In the genomic region with DNA sequence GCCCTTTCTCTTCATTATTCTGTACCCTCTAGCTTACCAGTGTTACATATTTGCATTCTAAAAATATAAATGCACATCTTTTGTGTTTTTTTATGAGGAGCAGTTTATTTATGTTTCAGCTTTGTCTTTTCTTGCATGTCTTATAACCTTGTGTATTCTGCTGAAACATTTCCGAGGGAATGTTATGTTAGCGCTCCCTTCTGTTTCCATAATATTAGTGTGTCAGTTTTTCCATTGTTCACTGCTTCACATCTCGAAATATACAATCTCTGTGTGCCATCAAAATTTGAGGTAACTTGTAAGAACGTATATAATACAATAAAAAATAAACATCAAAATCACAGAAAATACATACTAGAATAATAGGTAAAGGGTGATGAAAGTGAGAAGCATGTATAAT, we compare ENCODE assay signal across 27 cellular contexts.
"Had no signal": no experiment of that assay in that cellular context is flagged by ENCODE, and none has a peak within 500 bp of the region (broad histone marks: within the 10 kb centered on the region; RNA-seq: fewer than 3 reads in every experiment).

No MANE protein-coding gene starts in this region.

- DNase-seq: activated CD4-positive, alpha-beta memory T cell treated with anti-CD3 and anti-CD28 coated beads, Interleukin-2, amount 10 ng/mL, durations not matched to agents 7 days and 5 days; activated CD4-positive, alpha-beta T cell treated with anti-CD3 and anti-CD28 coated beads for 1 hour; activated CD4-positive, alpha-beta T cell treated with anti-CD3 and anti-CD28 coated beads for 4 hours; activated CD4-positive, alpha-beta T cell treated with anti-CD3 and anti-CD28 coated beads, Interleukin-2, amount 10 ng/mL, durations not matched to agents 7 days and 5 days; activated CD4-positive, alpha-beta T cell treated with anti-CD3 and anti-CD28 coated beads, Interleukin-2, amount 50 U/mL, for 4 hours; activated CD8-positive, alpha-beta memory T cell treated with anti-CD3 and anti-CD28 coated beads, Interleukin-2, amount 50 U/mL, for 48 hours; activated gamma-delta T cell; activated naive CD4-positive, alpha-beta T cell; activated naive CD4-positive, alpha-beta T cell treated with anti-CD3 and anti-CD28 coated beads, Interleukin-2, amount 10 ng/mL, durations not matched to agents 7 days and 5 days; activated naive CD8-positive, alpha-beta T cell treated with anti-CD3 and anti-CD28 coated beads, Interleukin-2, amount 10 ng/mL, durations not matched to agents 7 days and 5 days; activated T-cell treated with anti-CD3 and anti-CD28 coated beads for 4 hours; activated T-cell treated with anti-CD3 and anti-CD28 coated beads, Interleukin-2, amount 50 U/mL, for 24 hours; activated T-cell treated with anti-CD3 and anti-CD28 coated beads, Interleukin-2, amount 50 U/mL, for 72 hours; brain microvascular endothelial cell; caudate nucleus; effector CD8-positive, alpha-beta T cell; foreskin melanocyte; heart right ventricle; T-helper 2 cell had no signal

- H3K9me3 Mint-ChIP-seq: activated CD4-positive, alpha-beta memory T cell treated with anti-CD3 and anti-CD28 coated beads, Interleukin-2, amount 10 ng/mL, durations not matched to agents 7 days and 5 days; activated CD4-positive, alpha-beta T cell treated with anti-CD3 and anti-CD28 coated beads, Interleukin-2, amount 10 ng/mL, durations not matched to agents 7 days and 5 days; activated naive CD4-positive, alpha-beta T cell treated with anti-CD3 and anti-CD28 coated beads, Interleukin-2, amount 10 ng/mL, durations not matched to agents 7 days and 5 days; activated naive CD4-positive, alpha-beta T cell treated with anti-CD3 and anti-CD28 coated beads, Interleukin-2, amount 50 U/mL, for 72 hours; activated naive CD8-positive, alpha-beta T cell treated with anti-CD3 and anti-CD28 coated beads, Interleukin-2, amount 10 ng/mL, durations not matched to agents 7 days and 5 days; activated T-cell treated with anti-CD3 and anti-CD28 coated beads, Interleukin-2, amount 50 U/mL, for 24 hours; activated T-cell treated with anti-CD3 and anti-CD28 coated beads, Interleukin-2, amount 50 U/mL, for 72 hours; dendritic cell treated with granulocyte-macrophage colony-stimulating factor and Interleukin-4, amounts not matched to agents 40 ng/mL and 50 ng/mL, for 4 days; WTC11 had no signal

- FAIRE-seq: bronchial epithelial cell, endometrium, TTC549 had no signal

- H3K36me3 Mint-ChIP-seq: activated naive CD4-positive, alpha-beta T cell treated with anti-CD3 and anti-CD28 coated beads, Interleukin-2, amount 10 ng/mL, durations not matched to agents 7 days and 5 days; activated naive CD4-positive, alpha-beta T cell treated with anti-CD3 and anti-CD28 coated beads, Interleukin-2, amount 50 U/mL, for 72 hours; WTC11 had no signal

- H3K27ac Mint-ChIP-seq: activated CD4-positive, alpha-beta memory T cell treated with anti-CD3 and anti-CD28 coated beads, Interleukin-2, amount 10 ng/mL, durations not matched to agents 7 days and 5 days; activated CD4-positive, alpha-beta T cell treated with anti-CD3 and anti-CD28 coated beads, Interleukin-2, amount 10 ng/mL, durations not matched to agents 7 days and 5 days; activated naive CD4-positive, alpha-beta T cell treated with anti-CD3 and anti-CD28 coated beads, Interleukin-2, amount 10 ng/mL, durations not matched to agents 7 days and 5 days; activated naive CD4-positive, alpha-beta T cell treated with anti-CD3 and anti-CD28 coated beads, Interleukin-2, amount 50 U/mL, for 72 hours; activated naive CD8-positive, alpha-beta T cell treated with anti-CD3 and anti-CD28 coated beads, Interleukin-2, amount 10 ng/mL, durations not matched to agents 7 days and 5 days; activated T-cell treated with anti-CD3 and anti-CD28 coated beads, Interleukin-2, amount 50 U/mL, for 24 hours; activated T-cell treated with anti-CD3 and anti-CD28 coated beads, Interleukin-2, amount 50 U/mL, for 72 hours; dendritic cell treated with granulocyte-macrophage colony-stimulating factor and Interleukin-4, amounts not matched to agents 40 ng/mL and 50 ng/mL, for 4 days; WTC11 had no signal

- H3K4me3 Mint-ChIP-seq: activated CD4-positive, alpha-beta memory T cell treated with anti-CD3 and anti-CD28 coated beads, Interleukin-2, amount 10 ng/mL, durations not matched to agents 7 days and 5 days; activated CD4-positive, alpha-beta T cell treated with anti-CD3 and anti-CD28 coated beads, Interleukin-2, amount 10 ng/mL, durations not matched to agents 7 days and 5 days; activated naive CD4-positive, alpha-beta T cell treated with anti-CD3 and anti-CD28 coated beads, Interleukin-2, amount 10 ng/mL, durations not matched to agents 7 days and 5 days; activated naive CD8-positive, alpha-beta T cell treated with anti-CD3 and anti-CD28 coated beads, Interleukin-2, amount 10 ng/mL, durations not matched to agents 7 days and 5 days; activated T-cell treated with anti-CD3 and anti-CD28 coated beads, Interleukin-2, amount 50 U/mL, for 24 hours; activated T-cell treated with anti-CD3 and anti-CD28 coated beads, Interleukin-2, amount 50 U/mL, for 72 hours; dendritic cell treated with granulocyte-macrophage colony-stimulating factor and Interleukin-4, amounts not matched to agents 40 ng/mL and 50 ng/mL, for 4 days; WTC11 had no signal

- ATAC-seq: activated naive CD4-positive, alpha-beta T cell treated with anti-CD3 and anti-CD28 coated beads, Interleukin-2, amount 50 U/mL, for 72 hours; activated T-cell treated with anti-CD3 and anti-CD28 coated beads, Interleukin-2, amount 50 U/mL, for 72 hours; esophagus mucosa; gastroesophageal sphincter; heart right ventricle had no signal

- H3K4me1 Mint-ChIP-seq: activated CD4-positive, alpha-beta memory T cell treated with anti-CD3 and anti-CD28 coated beads, Interleukin-2, amount 10 ng/mL, durations not matched to agents 7 days and 5 days; activated CD4-positive, alpha-beta T cell treated with anti-CD3 and anti-CD28 coated beads, Interleukin-2, amount 10 ng/mL, durations not matched to agents 7 days and 5 days; activated naive CD4-positive, alpha-beta T cell treated with anti-CD3 and anti-CD28 coated beads, Interleukin-2, amount 10 ng/mL, durations not matched to agents 7 days and 5 days; activated naive CD8-positive, alpha-beta T cell treated with anti-CD3 and anti-CD28 coated beads, Interleukin-2, amount 10 ng/mL, durations not matched to agents 7 days and 5 days had no signal

- H3K27me3 Mint-ChIP-seq: activated CD4-positive, alpha-beta memory T cell treated with anti-CD3 and anti-CD28 coated beads, Interleukin-2, amount 10 ng/mL, durations not matched to agents 7 days and 5 days; activated CD4-positive, alpha-beta T cell treated with anti-CD3 and anti-CD28 coated beads, Interleukin-2, amount 10 ng/mL, durations not matched to agents 7 days and 5 days; activated naive CD4-positive, alpha-beta T cell treated with anti-CD3 and anti-CD28 coated beads, Interleukin-2, amount 10 ng/mL, durations not matched to agents 7 days and 5 days; activated naive CD8-positive, alpha-beta T cell treated with anti-CD3 and anti-CD28 coated beads, Interleukin-2, amount 10 ng/mL, durations not matched to agents 7 days and 5 days; activated T-cell treated with anti-CD3 and anti-CD28 coated beads, Interleukin-2, amount 50 U/mL, for 24 hours; dendritic cell treated with granulocyte-macrophage colony-stimulating factor and Interleukin-4, amounts not matched to agents 40 ng/mL and 50 ng/mL, for 4 days had no signal
